ENCODE assay signal across 1 cellular context in the genomic region with DNA sequence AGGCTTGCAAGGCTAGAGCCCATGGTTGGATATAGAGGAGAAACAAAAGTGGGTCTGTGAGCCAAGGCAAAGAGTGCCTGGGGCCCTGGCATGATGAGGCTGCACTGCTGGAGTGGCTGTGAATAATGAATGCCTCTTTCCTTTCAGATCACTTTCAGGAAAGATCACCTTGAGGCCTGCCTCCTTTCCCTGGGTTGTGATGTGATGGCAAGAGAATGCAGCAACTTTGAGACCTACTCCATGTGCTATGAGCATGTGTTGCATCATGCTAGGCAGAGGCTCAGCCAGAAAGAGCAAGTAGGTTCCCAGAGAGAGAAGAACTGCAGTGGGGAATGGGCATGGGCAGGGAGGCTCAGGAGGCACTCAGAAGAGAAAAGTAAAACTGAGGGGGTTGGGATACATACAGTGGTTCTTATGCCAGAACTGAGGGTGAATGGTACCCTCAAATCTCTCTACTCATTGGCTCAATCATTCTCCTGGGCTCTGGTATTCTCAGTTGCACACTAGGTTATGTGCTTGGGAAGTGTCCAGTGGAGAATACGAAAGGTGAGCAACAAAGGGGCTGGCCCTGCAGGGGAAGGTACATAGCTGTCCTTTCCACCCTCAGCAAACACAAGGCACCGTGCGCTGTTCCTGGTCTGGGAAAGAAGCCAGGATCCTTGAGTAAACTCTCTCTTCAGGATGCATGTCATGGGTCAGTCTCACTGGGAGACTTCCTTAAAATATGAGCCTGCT.
A peak's percentile ranks its signal among the peaks of the same experiment; 100 is the strongest.
TF ChIP-seq lines count a peak whose summit lies in the region.

No MANE protein-coding gene starts in this region.

TF ChIP-seq in K562, 482 proteins besides CTCF, POLR2A, EP300 and RAD21 (continued from another document and continues in another):
- TF ChIP-seq, protein P1, sequence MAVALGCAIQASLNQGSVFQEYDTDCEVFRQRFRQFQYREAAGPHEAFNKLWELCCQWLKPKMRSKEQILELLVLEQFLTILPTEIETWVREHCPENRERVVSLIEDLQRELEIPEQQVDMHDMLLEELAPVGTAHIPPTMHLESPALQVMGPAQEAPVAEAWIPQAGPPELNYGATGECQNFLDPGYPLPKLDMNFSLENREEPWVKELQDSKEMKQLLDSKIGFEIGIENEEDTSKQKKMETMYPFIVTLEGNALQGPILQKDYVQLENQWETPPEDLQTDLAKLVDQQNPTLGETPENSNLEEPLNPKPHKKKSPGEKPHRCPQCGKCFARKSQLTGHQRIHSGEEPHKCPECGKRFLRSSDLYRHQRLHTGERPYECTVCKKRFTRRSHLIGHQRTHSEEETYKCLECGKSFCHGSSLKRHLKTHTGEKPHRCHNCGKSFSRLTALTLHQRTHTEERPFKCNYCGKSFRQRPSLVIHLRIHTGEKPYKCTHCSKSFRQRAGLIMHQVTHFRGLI (CRISPR knock-in tag; IDR thresholded peaks at IDR 0.05) = peak; percentile 69; the same call in 1 of the 2 replicates
- TF ChIP-seq ZNF175 (CRISPR knock-in tag; IDR thresholded peaks at IDR 0.05; ENCODE audit: low read depth) (peak; percentile 68; the same call in 1 of the 2 replicates), OTX1 (CRISPR knock-in tag; IDR thresholded peaks at IDR 0.05) (0 out of 2 replicates have a peak, but pooled peaks have one; percentile 30), ZNF76 (CRISPR knock-in tag; IDR thresholded peaks at IDR 0.05; ENCODE audit: borderline replicate concordance) (peak; percentile 76; the same call in 1 of the 2 replicates), HSF4 (CRISPR knock-in tag; IDR thresholded peaks at IDR 0.05; ENCODE audit: borderline replicate concordance) (peak; percentile 54; the same call in 1 of the 2 replicates), JUND (IDR thresholded peaks at IDR 0.05; ENCODE audit: borderline replicate concordance, low read depth, low read length) (peak; percentile 63), JUND (tag; IDR thresholded peaks at IDR 0.05; ENCODE audit: borderline replicate concordance, low read depth, low read length) (peak; percentile 51; the same call in 1 of the 3 replicates), FOXJ2 (tag; IDR thresholded peaks at IDR 0.05) (peak; percentile 81; the same call in 1 of the 2 replicates), SMAD3 (CRISPR knock-in tag; conservative IDR thresholded peaks at IDR 0.05) (0 out of 2 replicates have a peak, but pooled peaks have one; percentile 18), CXXC5 (CRISPR knock-in tag; IDR thresholded peaks at IDR 0.05) (peak; percentile 77), ZFP30 (CRISPR knock-in tag; IDR thresholded peaks at IDR 0.05; ENCODE audit: borderline replicate concordance) (no peak), MYC (IDR thresholded peaks at IDR 0.05; ENCODE audit: low read depth, low read length) (peak; percentile 77), MYC (CRISPR knock-in tag; IDR thresholded peaks at IDR 0.05; ENCODE audit: borderline replicate concordance, low read depth) (no peak), DDX20 (tag; IDR thresholded peaks at IDR 0.05; ENCODE audit: low read depth) (peak; percentile 46; the same call in 1 of the 2 replicates), CC2D1A (IDR thresholded peaks at IDR 0.05) (no peak), NR4A1 (CRISPR knock-in tag; IDR thresholded peaks at IDR 0.05) (no peak), NR4A1 (tag; IDR thresholded peaks at IDR 0.05) (peak; percentile 55; the same call in 1 of the 2 replicates), ZBTB17 (CRISPR knock-in tag; IDR thresholded peaks at IDR 0.05) (peak; percentile 64; the same call in 1 of the 2 replicates), ZNF583 (CRISPR knock-in tag; IDR thresholded peaks at IDR 0.05) (0 out of 2 replicates have a peak, but pooled peaks have one; percentile 65), ZSCAN32 (CRISPR knock-in tag; IDR thresholded peaks at IDR 0.05) (peak; percentile 87; the same call in 1 of the 2 replicates), MECOM (CRISPR knock-in tag; IDR thresholded peaks at IDR 0.05) (peak; percentile 64; the same call in 1 of the 2 replicates), RB1 (IDR thresholded peaks at IDR 0.05; ENCODE audit: low read depth) (no peak), HLTF (IDR thresholded peaks at IDR 0.05) (peak; percentile 95; the same call in 1 of the 2 replicates), NEUROD1 (IDR thresholded peaks at IDR 0.05; ENCODE audit: borderline replicate concordance, low read depth, low read length, partially characterized antibody) (peak; percentile 19), L3MBTL2 (IDR thresholded peaks at IDR 0.05) (peak; percentile 89), ZNF707 (CRISPR knock-in tag; conservative IDR thresholded peaks at IDR 0.05) (0 out of 2 replicates have a peak, but pooled peaks have one; percentile 36), ZNF79 (CRISPR knock-in tag; IDR thresholded peaks at IDR 0.05; ENCODE audit: low read depth) (0 out of 2 replicates have a peak, but pooled peaks have one; percentile 42), SMAD4 (CRISPR knock-in tag; conservative IDR thresholded peaks at IDR 0.05) (peak; percentile 87), HIVEP1 (CRISPR knock-in tag; IDR thresholded peaks at IDR 0.05) (0 out of 2 replicates have a peak, but pooled peaks have one; percentile 13), RCOR1 (IDR thresholded peaks at IDR 0.05; ENCODE audit: borderline replicate concordance in 1 of 2, low read depth in 2 of 2, low read length in 2 of 2) (0 out of 4 replicates have a peak, but pooled peaks of 1 of the 2 experiments have one; percentile 12), MTF1 (CRISPR knock-in tag; IDR thresholded peaks at IDR 0.05; ENCODE audit: borderline replicate concordance) (0 out of 2 replicates have a peak, but pooled peaks have one; percentile 32), ESRRA (IDR thresholded peaks at IDR 0.05; ENCODE audit: borderline replicate concordance, low read depth) (0 out of 2 replicates have a peak, but pooled peaks have one; percentile 27), HEY1 (CRISPR knock-in tag; IDR thresholded peaks at IDR 0.05; ENCODE audit: borderline replicate concordance) (no peak), ATF7 (IDR thresholded peaks at IDR 0.05) (peak; percentile 46; the same call in 1 of the 2 replicates), BACH1 (tag; IDR thresholded peaks at IDR 0.05) (peak; percentile 47; the same call in 1 of the 2 replicates), ZNF766 (CRISPR knock-in tag; conservative IDR thresholded peaks at IDR 0.05) (peak; percentile 11; the same call in 1 of the 2 replicates), CEBPB (tag; IDR thresholded peaks at IDR 0.05) (peak; percentile 76), ETS2 (tag; IDR thresholded peaks at IDR 0.05; ENCODE audit: borderline replicate concordance, poor library complexity, severe bottlenecking) (no peak)
- TF ChIP-seq, protein P2, sequence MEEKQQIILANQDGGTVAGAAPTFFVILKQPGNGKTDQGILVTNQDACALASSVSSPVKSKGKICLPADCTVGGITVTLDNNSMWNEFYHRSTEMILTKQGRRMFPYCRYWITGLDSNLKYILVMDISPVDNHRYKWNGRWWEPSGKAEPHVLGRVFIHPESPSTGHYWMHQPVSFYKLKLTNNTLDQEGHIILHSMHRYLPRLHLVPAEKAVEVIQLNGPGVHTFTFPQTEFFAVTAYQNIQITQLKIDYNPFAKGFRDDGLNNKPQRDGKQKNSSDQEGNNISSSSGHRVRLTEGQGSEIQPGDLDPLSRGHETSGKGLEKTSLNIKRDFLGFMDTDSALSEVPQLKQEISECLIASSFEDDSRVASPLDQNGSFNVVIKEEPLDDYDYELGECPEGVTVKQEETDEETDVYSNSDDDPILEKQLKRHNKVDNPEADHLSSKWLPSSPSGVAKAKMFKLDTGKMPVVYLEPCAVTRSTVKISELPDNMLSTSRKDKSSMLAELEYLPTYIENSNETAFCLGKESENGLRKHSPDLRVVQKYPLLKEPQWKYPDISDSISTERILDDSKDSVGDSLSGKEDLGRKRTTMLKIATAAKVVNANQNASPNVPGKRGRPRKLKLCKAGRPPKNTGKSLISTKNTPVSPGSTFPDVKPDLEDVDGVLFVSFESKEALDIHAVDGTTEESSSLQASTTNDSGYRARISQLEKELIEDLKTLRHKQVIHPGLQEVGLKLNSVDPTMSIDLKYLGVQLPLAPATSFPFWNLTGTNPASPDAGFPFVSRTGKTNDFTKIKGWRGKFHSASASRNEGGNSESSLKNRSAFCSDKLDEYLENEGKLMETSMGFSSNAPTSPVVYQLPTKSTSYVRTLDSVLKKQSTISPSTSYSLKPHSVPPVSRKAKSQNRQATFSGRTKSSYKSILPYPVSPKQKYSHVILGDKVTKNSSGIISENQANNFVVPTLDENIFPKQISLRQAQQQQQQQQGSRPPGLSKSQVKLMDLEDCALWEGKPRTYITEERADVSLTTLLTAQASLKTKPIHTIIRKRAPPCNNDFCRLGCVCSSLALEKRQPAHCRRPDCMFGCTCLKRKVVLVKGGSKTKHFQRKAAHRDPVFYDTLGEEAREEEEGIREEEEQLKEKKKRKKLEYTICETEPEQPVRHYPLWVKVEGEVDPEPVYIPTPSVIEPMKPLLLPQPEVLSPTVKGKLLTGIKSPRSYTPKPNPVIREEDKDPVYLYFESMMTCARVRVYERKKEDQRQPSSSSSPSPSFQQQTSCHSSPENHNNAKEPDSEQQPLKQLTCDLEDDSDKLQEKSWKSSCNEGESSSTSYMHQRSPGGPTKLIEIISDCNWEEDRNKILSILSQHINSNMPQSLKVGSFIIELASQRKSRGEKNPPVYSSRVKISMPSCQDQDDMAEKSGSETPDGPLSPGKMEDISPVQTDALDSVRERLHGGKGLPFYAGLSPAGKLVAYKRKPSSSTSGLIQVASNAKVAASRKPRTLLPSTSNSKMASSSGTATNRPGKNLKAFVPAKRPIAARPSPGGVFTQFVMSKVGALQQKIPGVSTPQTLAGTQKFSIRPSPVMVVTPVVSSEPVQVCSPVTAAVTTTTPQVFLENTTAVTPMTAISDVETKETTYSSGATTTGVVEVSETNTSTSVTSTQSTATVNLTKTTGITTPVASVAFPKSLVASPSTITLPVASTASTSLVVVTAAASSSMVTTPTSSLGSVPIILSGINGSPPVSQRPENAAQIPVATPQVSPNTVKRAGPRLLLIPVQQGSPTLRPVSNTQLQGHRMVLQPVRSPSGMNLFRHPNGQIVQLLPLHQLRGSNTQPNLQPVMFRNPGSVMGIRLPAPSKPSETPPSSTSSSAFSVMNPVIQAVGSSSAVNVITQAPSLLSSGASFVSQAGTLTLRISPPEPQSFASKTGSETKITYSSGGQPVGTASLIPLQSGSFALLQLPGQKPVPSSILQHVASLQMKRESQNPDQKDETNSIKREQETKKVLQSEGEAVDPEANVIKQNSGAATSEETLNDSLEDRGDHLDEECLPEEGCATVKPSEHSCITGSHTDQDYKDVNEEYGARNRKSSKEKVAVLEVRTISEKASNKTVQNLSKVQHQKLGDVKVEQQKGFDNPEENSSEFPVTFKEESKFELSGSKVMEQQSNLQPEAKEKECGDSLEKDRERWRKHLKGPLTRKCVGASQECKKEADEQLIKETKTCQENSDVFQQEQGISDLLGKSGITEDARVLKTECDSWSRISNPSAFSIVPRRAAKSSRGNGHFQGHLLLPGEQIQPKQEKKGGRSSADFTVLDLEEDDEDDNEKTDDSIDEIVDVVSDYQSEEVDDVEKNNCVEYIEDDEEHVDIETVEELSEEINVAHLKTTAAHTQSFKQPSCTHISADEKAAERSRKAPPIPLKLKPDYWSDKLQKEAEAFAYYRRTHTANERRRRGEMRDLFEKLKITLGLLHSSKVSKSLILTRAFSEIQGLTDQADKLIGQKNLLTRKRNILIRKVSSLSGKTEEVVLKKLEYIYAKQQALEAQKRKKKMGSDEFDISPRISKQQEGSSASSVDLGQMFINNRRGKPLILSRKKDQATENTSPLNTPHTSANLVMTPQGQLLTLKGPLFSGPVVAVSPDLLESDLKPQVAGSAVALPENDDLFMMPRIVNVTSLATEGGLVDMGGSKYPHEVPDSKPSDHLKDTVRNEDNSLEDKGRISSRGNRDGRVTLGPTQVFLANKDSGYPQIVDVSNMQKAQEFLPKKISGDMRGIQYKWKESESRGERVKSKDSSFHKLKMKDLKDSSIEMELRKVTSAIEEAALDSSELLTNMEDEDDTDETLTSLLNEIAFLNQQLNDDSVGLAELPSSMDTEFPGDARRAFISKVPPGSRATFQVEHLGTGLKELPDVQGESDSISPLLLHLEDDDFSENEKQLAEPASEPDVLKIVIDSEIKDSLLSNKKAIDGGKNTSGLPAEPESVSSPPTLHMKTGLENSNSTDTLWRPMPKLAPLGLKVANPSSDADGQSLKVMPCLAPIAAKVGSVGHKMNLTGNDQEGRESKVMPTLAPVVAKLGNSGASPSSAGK (IDR thresholded peaks at IDR 0.05) = peak; percentile 93
- TF ChIP-seq, protein P3, sequence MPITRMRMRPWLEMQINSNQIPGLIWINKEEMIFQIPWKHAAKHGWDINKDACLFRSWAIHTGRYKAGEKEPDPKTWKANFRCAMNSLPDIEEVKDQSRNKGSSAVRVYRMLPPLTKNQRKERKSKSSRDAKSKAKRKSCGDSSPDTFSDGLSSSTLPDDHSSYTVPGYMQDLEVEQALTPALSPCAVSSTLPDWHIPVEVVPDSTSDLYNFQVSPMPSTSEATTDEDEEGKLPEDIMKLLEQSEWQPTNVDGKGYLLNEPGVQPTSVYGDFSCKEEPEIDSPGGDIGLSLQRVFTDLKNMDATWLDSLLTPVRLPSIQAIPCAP (CRISPR knock-in tag; IDR thresholded peaks at IDR 0.05; ENCODE audit: borderline replicate concordance) = no peak
- TF ChIP-seq, protein P4, sequence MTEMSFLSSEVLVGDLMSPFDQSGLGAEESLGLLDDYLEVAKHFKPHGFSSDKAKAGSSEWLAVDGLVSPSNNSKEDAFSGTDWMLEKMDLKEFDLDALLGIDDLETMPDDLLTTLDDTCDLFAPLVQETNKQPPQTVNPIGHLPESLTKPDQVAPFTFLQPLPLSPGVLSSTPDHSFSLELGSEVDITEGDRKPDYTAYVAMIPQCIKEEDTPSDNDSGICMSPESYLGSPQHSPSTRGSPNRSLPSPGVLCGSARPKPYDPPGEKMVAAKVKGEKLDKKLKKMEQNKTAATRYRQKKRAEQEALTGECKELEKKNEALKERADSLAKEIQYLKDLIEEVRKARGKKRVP (CRISPR knock-in tag; IDR thresholded peaks at IDR 0.05) = peak; percentile 93
- TF ChIP-seq, protein P5, sequence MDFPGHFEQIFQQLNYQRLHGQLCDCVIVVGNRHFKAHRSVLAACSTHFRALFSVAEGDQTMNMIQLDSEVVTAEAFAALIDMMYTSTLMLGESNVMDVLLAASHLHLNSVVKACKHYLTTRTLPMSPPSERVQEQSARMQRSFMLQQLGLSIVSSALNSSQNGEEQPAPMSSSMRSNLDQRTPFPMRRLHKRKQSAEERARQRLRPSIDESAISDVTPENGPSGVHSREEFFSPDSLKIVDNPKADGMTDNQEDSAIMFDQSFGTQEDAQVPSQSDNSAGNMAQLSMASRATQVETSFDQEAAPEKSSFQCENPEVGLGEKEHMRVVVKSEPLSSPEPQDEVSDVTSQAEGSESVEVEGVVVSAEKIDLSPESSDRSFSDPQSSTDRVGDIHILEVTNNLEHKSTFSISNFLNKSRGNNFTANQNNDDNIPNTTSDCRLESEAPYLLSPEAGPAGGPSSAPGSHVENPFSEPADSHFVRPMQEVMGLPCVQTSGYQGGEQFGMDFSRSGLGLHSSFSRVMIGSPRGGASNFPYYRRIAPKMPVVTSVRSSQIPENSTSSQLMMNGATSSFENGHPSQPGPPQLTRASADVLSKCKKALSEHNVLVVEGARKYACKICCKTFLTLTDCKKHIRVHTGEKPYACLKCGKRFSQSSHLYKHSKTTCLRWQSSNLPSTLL (IDR thresholded peaks at IDR 0.05) = no peak
